In genomic region chr1:154263465-154264332, GRCh38 we compare ENCODE assay signal across 13 cellular contexts. TPM values are rescaled to one million over a fixed set of nuclear protein-coding genes. Genes with fewer than 3 reads are reported as not detected.
DNase-seq lines count a peak whose midpoint lies in the region; ATAC-seq and TF ChIP-seq lines count a peak whose summit lies in the region.
"Had no signal": no experiment of that assay in that cellular context is flagged by ENCODE, and none has a peak within 500 bp of the region (broad histone marks: within the 10 kb centered on the region; RNA-seq: fewer than 3 reads in every experiment).

No MANE protein-coding gene starts in this region.

- ATAC-seq in activated CD8-positive, alpha-beta memory T cell treated with anti-CD3 and anti-CD28 coated beads, Interleukin-2, amount 10 ng/mL, durations not matched to agents 7 days and 5 days, result no peak
- no peak for ATAC-seq in T-helper 17 cell

- no peaks in the 10 kb centered on the region for H3K9me3 Mint-ChIP-seq in activated CD8-positive, alpha-beta memory T cell treated with anti-CD3 and anti-CD28 coated beads, Interleukin-2, amount 10 ng/mL, durations not matched to agents 7 days and 5 days (ENCODE audit: low read depth)
- H3K9me3 Mint-ChIP-seq in chondrocyte (ENCODE audit: low read depth) (no peaks in the 10 kb centered on the region), osteocyte (ENCODE audit: unreplicated experiment) (no peaks in the 10 kb centered on the region)

- no peak overlapping the region for H3K23ac ChIP-seq in neuronal stem cell (ENCODE audit: low read depth, low read length, poor library complexity)

- H2BK12ac ChIP-seq in neuronal stem cell (ENCODE audit: low read length), result no peak overlapping the region

- intact Hi-C loops in transverse colon (cut with DNase I; ENCODE audit: low total_unique reads), result no loop called here

- H3K9me3 ChIP-seq in T-helper 17 cell (ENCODE audit: control insufficient read depth, low read length, poor library complexity, severe bottlenecking) (no peaks in the 10 kb centered on the region), transverse colon (no peaks in the 10 kb centered on the region), neuronal stem cell (replicated peaks in 1 of 2; ENCODE audit: control insufficient read depth in 2 of 2, insufficient read depth in 1 of 2, low read depth in 1 of 2, low read length in 2 of 2) (no peaks in the 10 kb centered on the region)
- H3K9me3 ChIP-seq: ovary, tibial nerve had no signal

- no peak for TF ChIP-seq EP300 in transverse colon (IDR thresholded peaks at IDR 0.05; ENCODE audit: low read depth)

- DNase-seq in activated CD8-positive, alpha-beta memory T cell treated with anti-CD3 and anti-CD28 coated beads, Interleukin-2, amount 10 ng/mL, durations not matched to agents 7 days and 5 days, result no peak
- DNase-seq in activated CD8-positive, alpha-beta memory T cell treated with anti-CD3 and anti-CD28 coated beads, Interleukin-2, amount 50 U/mL, for 4 hours, result no peak
- DNase-seq in T-helper 17 cell, result no peak
- no peak for DNase-seq in chondrocyte (ENCODE audit: low spot score)
- no peak for DNase-seq in osteocyte (ENCODE audit: extremely low spot score, unreplicated experiment)
- DNase-seq in transverse colon, result no peak
- no peak for DNase-seq in pons (ENCODE audit: low spot score)
- DNase-seq in neuronal stem cell (ENCODE audit: low spot score), result no peak
- DNase-seq: mammary epithelial cell, MV-4-11, ovary had no signal

- H4K8ac ChIP-seq in neuronal stem cell (ENCODE audit: low read depth, low read length), result no peak overlapping the region

- H3K4me1 ChIP-seq in transverse colon (no peaks in the 10 kb centered on the region), neuronal stem cell (ENCODE audit: control insufficient read depth in 2 of 2, insufficient read depth in 1 of 2, low read depth in 1 of 2, low read length in 2 of 2) (no peaks in the 10 kb centered on the region)
- H3K4me1 ChIP-seq: tibial nerve had no signal

- H3K27ac Mint-ChIP-seq in activated CD8-positive, alpha-beta memory T cell treated with anti-CD3 and anti-CD28 coated beads, Interleukin-2, amount 10 ng/mL, durations not matched to agents 7 days and 5 days, result peak overlapping the region; percentile 47
- H3K27ac Mint-ChIP-seq in T-helper 17 cell, result peak overlapping the region; percentile 100
- peak overlapping the region; percentile 53 for H3K27ac Mint-ChIP-seq in chondrocyte (ENCODE audit: unreplicated experiment)
- peak overlapping the region; percentile 57 for H3K27ac Mint-ChIP-seq in osteocyte (ENCODE audit: unreplicated experiment)

- H2BK15ac ChIP-seq in neuronal stem cell (ENCODE audit: low read length), result no peak overlapping the region

- no peak overlapping the region for H3K4ac ChIP-seq in neuronal stem cell (ENCODE audit: low read length)

- H3K79me1 ChIP-seq in neuronal stem cell (ENCODE audit: low read depth, low read length), result no peaks in the 10 kb centered on the region

- H3K9ac ChIP-seq in neuronal stem cell (ENCODE audit: low read depth, low read length, poor library complexity), result no peak overlapping the region

- H3K36me3 ChIP-seq in transverse colon (peaks cover 0 to 64% (median 26%) of the 10 kb centered on the region in 4 donors), neuronal stem cell (replicated peaks in 1 of 2; ENCODE audit: control insufficient read depth in 2 of 2, insufficient read depth in 2 of 2, low read length in 2 of 2) (peaks cover 51 to 98% of the 10 kb centered on the region in 2 donors)
- H3K36me3 ChIP-seq: ovary had no signal

- H3K4me1 Mint-ChIP-seq in activated CD8-positive, alpha-beta memory T cell treated with anti-CD3 and anti-CD28 coated beads, Interleukin-2, amount 10 ng/mL, durations not matched to agents 7 days and 5 days, result peaks cover 35% of the 10 kb centered on the region
- H3K4me1 Mint-ChIP-seq in T-helper 17 cell (peaks cover 34% of the 10 kb centered on the region), chondrocyte (ENCODE audit: low read depth) (no peaks in the 10 kb centered on the region), osteocyte (ENCODE audit: unreplicated experiment) (no peaks in the 10 kb centered on the region)

- no peak overlapping the region for H4K91ac ChIP-seq in neuronal stem cell (ENCODE audit: low read depth, low read length, poor library complexity)

- peaks cover 52% of the 10 kb centered on the region for H3K36me3 Mint-ChIP-seq in activated CD8-positive, alpha-beta memory T cell treated with anti-CD3 and anti-CD28 coated beads, Interleukin-2, amount 10 ng/mL, durations not matched to agents 7 days and 5 days
- H3K36me3 Mint-ChIP-seq in T-helper 17 cell (ENCODE audit: low read depth) (peaks cover 12% of the 10 kb centered on the region), chondrocyte (ENCODE audit: low read depth) (peaks cover 39% of the 10 kb centered on the region), osteocyte (ENCODE audit: unreplicated experiment) (peaks cover 47% of the 10 kb centered on the region)

- no peak overlapping the region for H3K18ac ChIP-seq in neuronal stem cell (ENCODE audit: low read length)

- no peak overlapping the region for H3K14ac ChIP-seq in neuronal stem cell (ENCODE audit: low read length)

- CTCF ChIA-PET in activated CD8-positive, alpha-beta memory T cell treated with anti-CD3 and anti-CD28 coated beads, Interleukin-2, amount 10 ng/mL, durations not matched to agents 7 days and 5 days (lab: Charles Lee), result interaction anchor here (1.9 to 3.9 kb wide), 2 partner anchors 8 to 62 kb away, joined by 5 to 11 read pairs; no protein-coding TSS in a partner anchor

- H2AK5ac ChIP-seq in neuronal stem cell (ENCODE audit: low read depth, low read length), result no peak overlapping the region

- H2BK120ac ChIP-seq in neuronal stem cell (ENCODE audit: low read depth, low read length), result no peak overlapping the region

- H3K4me2 ChIP-seq in neuronal stem cell (ENCODE audit: insufficient read depth, low read length, poor library complexity, severe bottlenecking), result no peak overlapping the region

- H3K27me3 Mint-ChIP-seq in activated CD8-positive, alpha-beta memory T cell treated with anti-CD3 and anti-CD28 coated beads, Interleukin-2, amount 10 ng/mL, durations not matched to agents 7 days and 5 days, result no peaks in the 10 kb centered on the region
- H3K27me3 Mint-ChIP-seq in T-helper 17 cell (no peaks in the 10 kb centered on the region), chondrocyte (ENCODE audit: low read depth) (no peaks in the 10 kb centered on the region), osteocyte (ENCODE audit: unreplicated experiment) (no peaks in the 10 kb centered on the region)

- no peak overlapping the region for H2BK5ac ChIP-seq in neuronal stem cell (ENCODE audit: low read length)

- in situ Hi-C loops in transverse colon (cut with MboI; ENCODE audit: low pct_ligation_motif_present in 1 of 4, low pct_unique_long_range_greater_than_20kb in 1 of 4, low sequenced_read_pairs in 3 of 4), result loop anchor here in 1 of 4 donors (10.0 kb wide), 1 partner anchor 69 kb away; the partner anchor contains the start of gene TPM3

- no peak for TF ChIP-seq POLR2A in transverse colon (IDR thresholded peaks at IDR 0.05)

- 79 to 82% methylated on average over 3 to 6 of the region's 6 CpGs for WGBS in transverse colon (ENCODE audit: low coverage in 1 of 2), 2 donors
- no CpG with 5 or more reads among the region's 6 CpGs for WGBS in neuronal stem cell (ENCODE audit: extremely low coverage in 2 of 2, insufficient read length in 2 of 2, insufficient replicate concordance in 1 of 2), 2 donors

- H2AFZ ChIP-seq in neuronal stem cell (ENCODE audit: low read length), result no peak overlapping the region

- H3K4me3 ChIP-seq in transverse colon, result no peak overlapping the region
- H3K4me3 ChIP-seq in neuronal stem cell (ENCODE audit: low read length in 2 of 2), result no peak overlapping the region
- H3K4me3 ChIP-seq: ovary, tibial nerve had no signal

- TF ChIP-seq CTCF in chondrocyte (IDR thresholded peaks at IDR 0.05) (no peak), osteocyte (IDR thresholded peaks at IDR 0.05) (no peak), transverse colon (IDR thresholded peaks at IDR 0.05) (no peak)

- H3K27me3 ChIP-seq in transverse colon, result no peaks in the 10 kb centered on the region
- H3K27me3 ChIP-seq in neuronal stem cell (ENCODE audit: control insufficient read depth in 3 of 3, insufficient read depth in 3 of 3, low read depth in 1 of 3, low read length in 3 of 3), result no peaks in the 10 kb centered on the region
- H3K27me3 ChIP-seq: ovary, tibial nerve had no signal

- H3K27ac ChIP-seq in transverse colon, result no peak overlapping the region
- no peak overlapping the region for H3K27ac ChIP-seq in neuronal stem cell (replicated peaks; ENCODE audit: low read length)
- H3K27ac ChIP-seq: ovary, tibial nerve had no signal

- H3K4me3 Mint-ChIP-seq in activated CD8-positive, alpha-beta memory T cell treated with anti-CD3 and anti-CD28 coated beads, Interleukin-2, amount 10 ng/mL, durations not matched to agents 7 days and 5 days, result no peak overlapping the region
- no peak overlapping the region for H3K4me3 Mint-ChIP-seq in T-helper 17 cell
- no peak overlapping the region for H3K4me3 Mint-ChIP-seq in chondrocyte (ENCODE audit: unreplicated experiment)
- no peak overlapping the region for H3K4me3 Mint-ChIP-seq in osteocyte (ENCODE audit: unreplicated experiment)

RNA-seq across cellular contexts. Expression of gene HAX1, which starts 8.7 kb away (rescaled TPM):
- 100 to 1,000 TPM; 104 to 123 TPM for total RNA-seq in activated CD8-positive, alpha-beta memory T cell treated with anti-CD3 and anti-CD28 coated beads, Interleukin-2, amount 10 ng/mL, durations not matched to agents 7 days and 5 days
- 10 to 100 TPM; 52.5 to 67.3 TPM for total RNA-seq in T-helper 17 cell
- 60.9 to 104 TPM (median 97.1 TPM) in 3 replicates for total RNA-seq in chondrocyte
- total RNA-seq in osteocyte, result 93.7 and 99.9 TPM in 2 replicates
- 10 to 100 TPM; 44.5 to 87.1 (median 74.1) TPM for total RNA-seq in transverse colon
- 56.1 TPM for polyA plus RNA-seq in neuronal stem cell (2013, experiment 1 of 2)
- 53.9 TPM for polyA plus RNA-seq in neuronal stem cell (2013, experiment 2 of 2)

RNA-seq across cellular contexts. Expression of gene UBAP2L, which starts 42.9 kb away (rescaled TPM):
- total RNA-seq in activated CD8-positive, alpha-beta memory T cell treated with anti-CD3 and anti-CD28 coated beads, Interleukin-2, amount 10 ng/mL, durations not matched to agents 7 days and 5 days, result 100 to 1,000 TPM; 162 to 201 TPM
- total RNA-seq in T-helper 17 cell (100 to 1,000 TPM; 186 to 192 TPM), chondrocyte (182 to 202 TPM (median 186 TPM) in 3 replicates), osteocyte (224 and 236 TPM in 2 replicates), transverse colon (10 to 100 TPM; 42.4 to 62.0 (median 50.6) TPM)
- 156 TPM for polyA plus RNA-seq in neuronal stem cell (2013, experiment 1 of 2)
- polyA plus RNA-seq in neuronal stem cell (2013, experiment 2 of 2), result 157 TPM

RNA-seq across cellular contexts. Expression of gene AQP10, which starts 57.2 kb away (rescaled TPM):
- total RNA-seq in activated CD8-positive, alpha-beta memory T cell treated with anti-CD3 and anti-CD28 coated beads, Interleukin-2, amount 10 ng/mL, durations not matched to agents 7 days and 5 days, result not detected
- total RNA-seq in T-helper 17 cell, result 1 to 10 TPM in 1 of 2 donors, under 1 TPM in 1; 0.42 to 8.9 TPM
- total RNA-seq in chondrocyte, result not detected in 3 replicates
- total RNA-seq in osteocyte, result not detected in 2 replicates
- total RNA-seq in transverse colon, result not detected
- polyA plus RNA-seq in neuronal stem cell (2013, experiment 1 of 2), result not detected
- polyA plus RNA-seq in neuronal stem cell (2013, experiment 2 of 2), result not detected
- total RNA-seq: dermis microvascular lymphatic vessel endothelial cell, mammary epithelial cell had no signal
- polyA plus RNA-seq: mammary epithelial cell had no signal

RNA-seq across cellular contexts. Expression of gene CFAP141, which starts 57.6 kb away (rescaled TPM):
- total RNA-seq in activated CD8-positive, alpha-beta memory T cell treated with anti-CD3 and anti-CD28 coated beads, Interleukin-2, amount 10 ng/mL, durations not matched to agents 7 days and 5 days, result not detected
- total RNA-seq in T-helper 17 cell (not detected), chondrocyte (not detected in 3 replicates), osteocyte (not detected in 2 replicates), transverse colon (not detected)
- not detected for polyA plus RNA-seq in neuronal stem cell (2013, experiment 1 of 2)
- polyA plus RNA-seq in neuronal stem cell (2013, experiment 2 of 2), result 0.24 TPM
- total RNA-seq: dermis microvascular lymphatic vessel endothelial cell, mammary epithelial cell, tibial nerve had no signal
- polyA plus RNA-seq: mammary epithelial cell, ovary had no signal

Comparison
In these comparisons a context has a peak if more than half of its experiments do, and no peak if none do; other contexts are left out.
1. H3K27ac Mint-ChIP-seq: peak in every context shown above with its lines; median percentile 100 in T-helper 17 cell; 57 in osteocyte; 53 in chondrocyte; 47 in activated CD8-positive, alpha-beta memory T cell treated with anti-CD3 and anti-CD28 coated beads, Interleukin-2, amount 10 ng/mL, durations not matched to agents 7 days and 5 days.